Comparison of ENCODE assay signal across 9 cellular contexts in genomic region chr9:94920439-94920951, GRCh38.
DNase-seq lines count a peak whose midpoint lies in the region; ATAC-seq, FAIRE-seq and TF ChIP-seq lines count a peak whose summit lies in the region.
"Had no signal": no experiment of that assay in that cellular context is flagged by ENCODE, and none has a peak within 500 bp of the region (broad histone marks: within the 10 kb centered on the region; RNA-seq: fewer than 3 reads in every experiment).

No MANE protein-coding gene starts in this region.

- H3K4me2 ChIP-seq in HCT116 (ENCODE audit: low read length): peak overlapping the region; percentile 80

- intact Hi-C loops in HCT116 (cut with micrococcal nuclease): no loop called here
- intact Hi-C loops in lower leg skin (cut with DNase I; ENCODE audit: low total_unique reads): no loop called here

- DNase-seq in HCT116 (ENCODE audit: low read depth, low spot score) (no peak), cardiac fibroblast (ENCODE audit: low read depth in 2 of 2) (peak; percentile 68 to 80), lower leg skin (ENCODE audit: low spot score in 2 of 2) (peak; percentile 54 to 92), DMS53 treated with DMSO at 0.1 percent for 48 hours (lab: John Stamatoyannopoulos, UW; ENCODE audit: unreplicated experiment) (no peak), small intestine (no peak), left lobe of liver (ENCODE audit: low spot score) (no peak), NCI-H1694 treated with DMSO at 0.1 percent for 48 hours (lab: John Stamatoyannopoulos, UW) (no peak)
- DNase-seq: NCI-H774 had no signal

- WGBS in lower leg skin, 2 donors: 36 to 48% methylated on average over 11 of the region's 11 CpGs
- WGBS in small intestine, 3 donors: 71 to 87% (median 83%) methylated on average over 11 of the region's 11 CpGs

- no peak overlapping the region for H2AFZ ChIP-seq in HCT116 (ENCODE audit: low read depth, low read length, poor library complexity, severe bottlenecking)

- peak overlapping the region; percentile 38 for H3K27ac ChIP-seq in HCT116 (ENCODE audit: low read depth, low read length)
- peak overlapping the region; percentile 76 for H3K27ac ChIP-seq in temporal lobe (ENCODE audit: low read depth, low read length)
- peak overlapping the region in 1 of 2 donors; percentile 86 for H3K27ac ChIP-seq in small intestine (ENCODE audit: low read depth in 1 of 2, low read length in 1 of 2)

- H3K9ac ChIP-seq in HCT116 (ENCODE audit: low read length): peak overlapping the region; percentile 36; the same call in 1 of the 2 replicates

- H3K27me3 ChIP-seq in HCT116 (ENCODE audit: insufficient read depth, low read length) (no peaks in the 10 kb centered on the region), small intestine (ENCODE audit: control insufficient read depth in 2 of 2, insufficient read depth in 2 of 2, low read length in 2 of 2) (no peaks in the 10 kb centered on the region)

- ATAC-seq in HCT116 (peak; percentile 26; the same call in 1 of the 2 replicates), left lobe of liver (no peak)

- RAD21 ChIA-PET in HCT116 (lab: Charles Lee; ENCODE audit: low non-redundant PET in 1 of 2, low total read pairs in 2 of 2, uncharacterized antibody in 2 of 2, unreplicated experiment in 2 of 2): interaction anchor here in 1 of 2 experiments (0.9 kb wide), 1 partner anchor 152 kb away, joined by 3 read pairs; no protein-coding TSS in a partner anchor

- POLR2A ChIA-PET in HCT116 (lab: Charles Lee): no interaction called here

- TF ChIP-seq RAD21 in HCT116 (IDR thresholded peaks at IDR 0.05; ENCODE audit: low read depth): no peak

- H3K79me2 ChIP-seq in HCT116 (ENCODE audit: insufficient read depth, low read length): no peaks in the 10 kb centered on the region

- H4K20me1 ChIP-seq in HCT116 (ENCODE audit: insufficient read depth): no peaks in the 10 kb centered on the region

- no peaks in the 10 kb centered on the region for H3K9me3 ChIP-seq in HCT116 (ENCODE audit: control insufficient read depth in 1 of 2, insufficient read depth in 1 of 2, low read depth in 1 of 2, low read length in 2 of 2)
- H3K9me3 ChIP-seq in small intestine (ENCODE audit: control insufficient read depth, low read depth): no peaks in the 10 kb centered on the region

- TF ChIP-seq CTCF in HCT116 (IDR thresholded peaks at IDR 0.05 in 2 of 3, conservative IDR thresholded peaks at IDR 0.05 in 1 of 3; ENCODE audit: borderline replicate concordance in 1 of 3, insufficient read depth in 1 of 3, low read depth in 2 of 3, low read length in 2 of 3): no peak
- no peak for TF ChIP-seq CTCF in cardiac fibroblast (IDR thresholded peaks at IDR 0.05; ENCODE audit: low read depth, low read length)
- no peak for TF ChIP-seq CTCF in lower leg skin (IDR thresholded peaks at IDR 0.05)

- no peak for FAIRE-seq in small intestine (lab: Jason Lieb, UNC)

- TF ChIP-seq POLR2A in HCT116 (IDR thresholded peaks at IDR 0.05; ENCODE audit: borderline replicate concordance, extremely low read depth, insufficient read depth, insufficient read length) (no peak), lower leg skin (IDR thresholded peaks at IDR 0.05) (no peak)

- BruUV-seq in HCT116 (replicated peaks; lab: Mats Ljungman, UMichigan): no TSS peak

- CTCF ChIA-PET in HCT116 (lab: Charles Lee): interaction anchor here (1.2 kb wide), 1 partner anchor 14 kb away, joined by 3 read pairs; no protein-coding TSS in a partner anchor

- no peaks in the 10 kb centered on the region for H3K9me2 ChIP-seq in HCT116 (ENCODE audit: insufficient read depth)

- H3K4me3 ChIP-seq in HCT116 (replicated peaks in 1 of 2; ENCODE audit: low read depth in 1 of 2, low read length in 2 of 2): no peak overlapping the region
- H3K4me3 ChIP-seq in cardiac fibroblast (replicated peaks in 1 of 2; ENCODE audit: low read depth in 2 of 2, low read length in 2 of 2): no peak overlapping the region
- H3K4me3 ChIP-seq in lower leg skin (ENCODE audit: low read depth, poor library complexity, severe bottlenecking): no peak overlapping the region
- H3K4me3 ChIP-seq in small intestine (ENCODE audit: low read depth in 1 of 2, low read length in 2 of 2): no peak overlapping the region

- peaks cover 73 to 76% of the 10 kb centered on the region in 2 experiments for H3K4me1 ChIP-seq in HCT116 (ENCODE audit: control insufficient read depth in 1 of 2, insufficient read depth in 2 of 2, low read length in 2 of 2)
- H3K4me1 ChIP-seq in small intestine (ENCODE audit: control insufficient read depth in 2 of 2, insufficient read depth in 1 of 2, low read depth in 1 of 2, low read length in 1 of 2): peaks cover 0 to 4% of the 10 kb centered on the region in 2 donors

- H3K36me3 ChIP-seq in HCT116 (ENCODE audit: control insufficient read depth in 1 of 2, insufficient read depth in 2 of 2, low read length in 2 of 2) (no peaks in the 10 kb centered on the region), small intestine (ENCODE audit: control insufficient read depth in 2 of 2, insufficient read depth in 2 of 2, low read length in 2 of 2) (no peaks in the 10 kb centered on the region)

TF ChIP-seq in HCT116, 20 proteins besides CTCF, POLR2A, EP300 and RAD21:
- TF ChIP-seq SIN3A (IDR thresholded peaks at IDR 0.05; ENCODE audit: low read depth): no peak
- no peak for TF ChIP-seq SRF (IDR thresholded peaks at IDR 0.05; ENCODE audit: low read depth)

Comparison
In these comparisons a context has a peak if more than half of its experiments do, and no peak if none do; other contexts are left out.
1. DNase-seq: peak in cardiac fibroblast (2 of 2) and lower leg skin (2 of 2); none in HCT116 (single experiment), DMS53 treated with DMSO at 0.1 percent for 48 hours (single experiment), small intestine (single experiment), left lobe of liver (single experiment) and NCI-H1694 treated with DMSO at 0.1 percent for 48 hours (single experiment).